ENCODE assay signal across 21 cellular contexts in genomic region chr1:15700510-15700909, GRCh38. TPM values are rescaled to one million over a fixed set of nuclear protein-coding genes. Genes with fewer than 3 reads are reported as not detected.
A peak's percentile ranks its signal among the peaks of the same experiment; 100 is the strongest.
DNase-seq lines count a peak whose midpoint lies in the region; ATAC-seq and TF ChIP-seq lines count a peak whose summit lies in the region.
"Had no signal": no experiment of that assay in that cellular context is flagged by ENCODE, and none has a peak within 500 bp of the region (broad histone marks: within the 10 kb centered on the region; RNA-seq: fewer than 3 reads in every experiment).

No MANE protein-coding gene starts in this region.

- no peak overlapping the region for H3K9ac ChIP-seq in neural progenitor cell

- H4K20me1 ChIP-seq in neural progenitor cell (ENCODE audit: low read depth), result peaks cover 22% of the 10 kb centered on the region

- POLR2A ChIA-PET in CD8-positive, alpha-beta T cell (lab: Charles Lee), result no interaction called here
- POLR2A ChIA-PET in RWPE1 (lab: Yijun Ruan, JAX; ENCODE audit: low non-redundant PET), result no interaction called here

- H3K4me3 ChIP-seq in CD8-positive, alpha-beta T cell (ENCODE audit: low read depth, low read length), result no peak overlapping the region
- no peak overlapping the region for H3K4me3 ChIP-seq in neural progenitor cell
- H3K4me3 ChIP-seq: esophagus squamous epithelium, ovary, SJCRH30 had no signal

- H3F3A ChIP-seq in neural progenitor cell (ENCODE audit: low read depth), result peaks cover 6% of the 10 kb centered on the region

- CTCF ChIA-PET in CD8-positive, alpha-beta T cell (lab: Charles Lee), result no interaction called here
- CTCF ChIA-PET in RWPE1 (lab: Yijun Ruan, JAX), result no interaction called here

- ATAC-seq in CD8-positive, alpha-beta T cell, result no peak
- ATAC-seq in HG03159 (IDR thresholded peaks at IDR 0.05; ENCODE audit: unreplicated experiment), result no peak
- ATAC-seq in HG02938 (IDR thresholded peaks at IDR 0.05; ENCODE audit: unreplicated experiment), result no peak
- ATAC-seq: activated CD8-positive, alpha-beta memory T cell treated with anti-CD3 and anti-CD28 coated beads, Interleukin-2, amount 10 ng/mL, durations not matched to agents 7 days and 5 days had no signal

- H3K4me3 Mint-ChIP-seq in CD8-positive, alpha-beta T cell, result no peak overlapping the region
- H3K4me3 Mint-ChIP-seq in neural progenitor cell, result no peak overlapping the region
- H3K4me3 Mint-ChIP-seq: activated CD8-positive, alpha-beta memory T cell treated with anti-CD3 and anti-CD28 coated beads, Interleukin-2, amount 10 ng/mL, durations not matched to agents 7 days and 5 days had no signal

- H2AFZ ChIP-seq in neural progenitor cell (replicated peaks), result no peak overlapping the region

- H3K27me3 ChIP-seq in CD8-positive, alpha-beta T cell (ENCODE audit: insufficient read depth, low read length), result no peaks in the 10 kb centered on the region
- no peaks in the 10 kb centered on the region for H3K27me3 ChIP-seq in neural progenitor cell
- H3K27me3 ChIP-seq: brain microvascular endothelial cell, esophagus squamous epithelium, ovary, SJCRH30 had no signal

- no peaks in the 10 kb centered on the region for H3K36me3 ChIP-seq in CD8-positive, alpha-beta T cell (ENCODE audit: insufficient read depth, low read length)
- no peaks in the 10 kb centered on the region for H3K36me3 ChIP-seq in neural progenitor cell
- H3K36me3 ChIP-seq: ovary had no signal

- H3K36me3 Mint-ChIP-seq in CD8-positive, alpha-beta T cell, result peaks cover 18% of the 10 kb centered on the region
- peaks cover 3% of the 10 kb centered on the region for H3K36me3 Mint-ChIP-seq in neural progenitor cell

- intact Hi-C loops in CD8-positive, alpha-beta T cell (cut with DNase I, micrococcal nuclease), result no loop called here

- H3K27me3 Mint-ChIP-seq in CD8-positive, alpha-beta T cell (ENCODE audit: low read depth), result no peaks in the 10 kb centered on the region
- no peaks in the 10 kb centered on the region for H3K27me3 Mint-ChIP-seq in neural progenitor cell (ENCODE audit: insufficient read depth, low read depth)
- H3K27me3 Mint-ChIP-seq: activated CD8-positive, alpha-beta memory T cell treated with anti-CD3 and anti-CD28 coated beads, Interleukin-2, amount 10 ng/mL, durations not matched to agents 7 days and 5 days had no signal

- no peaks in the 10 kb centered on the region for H3K9me3 Mint-ChIP-seq in CD8-positive, alpha-beta T cell
- no peaks in the 10 kb centered on the region for H3K9me3 Mint-ChIP-seq in neural progenitor cell

- TF ChIP-seq CTCF in CD8-positive, alpha-beta T cell (IDR thresholded peaks at IDR 0.05), result no peak
- TF ChIP-seq CTCF in RWPE1 (conservative IDR thresholded peaks at IDR 0.05; ENCODE audit: low read depth) (no peak), neural progenitor cell (IDR thresholded peaks at IDR 0.05) (no peak)

- no peak overlapping the region for H3K4me2 ChIP-seq in neural progenitor cell

- peaks cover 30% of the 10 kb centered on the region for H3K79me2 ChIP-seq in neural progenitor cell (ENCODE audit: low read depth)

- no peak for DNase-seq in CD8-positive, alpha-beta T cell
- DNase-seq in RWPE1 (ENCODE audit: low spot score) (no peak), fibroblast of peridontal ligament (ENCODE audit: extremely low read depth) (peak; percentile 43), neural progenitor cell (ENCODE audit: low spot score) (no peak)
- no peak for DNase-seq in activated effector memory CD4-positive, alpha-beta T cell treated with Interleukin-2 at 50 U/mL for 16 hours
- DNase-seq: activated CD4-positive, CD25-positive, alpha-beta regulatory T cell; activated CD8-positive, alpha-beta memory T cell treated with anti-CD3 and anti-CD28 coated beads, Interleukin-2, amount 10 ng/mL, durations not matched to agents 7 days and 5 days; activated naive CD4-positive, alpha-beta T cell; brain microvascular endothelial cell; esophagus squamous epithelium; GOT3; NCI-H1930; NCI-H524; SJCRH30; stimulated activated CD4-positive, alpha-beta T cell treated with anti-CD3 and anti-CD28 coated beads, Interleukin-4, amount 100 ng/mL, for 1 hour had no signal

- H3K4me1 Mint-ChIP-seq in CD8-positive, alpha-beta T cell (ENCODE audit: low read depth), result peaks cover 48% of the 10 kb centered on the region
- peaks cover 14% of the 10 kb centered on the region for H3K4me1 Mint-ChIP-seq in neural progenitor cell

- H3K27ac ChIP-seq in CD8-positive, alpha-beta T cell (ENCODE audit: low read depth, low read length), result no peak overlapping the region
- H3K27ac ChIP-seq in RWPE1, result peak overlapping the region; percentile 43
- no peak overlapping the region for H3K27ac ChIP-seq in neural progenitor cell
- H3K27ac ChIP-seq: brain microvascular endothelial cell, SJCRH30 had no signal

- H3K9me3 ChIP-seq in CD8-positive, alpha-beta T cell (ENCODE audit: low read length), result no peaks in the 10 kb centered on the region
- H3K9me3 ChIP-seq in neural progenitor cell (ENCODE audit: low read depth), result no peaks in the 10 kb centered on the region
- H3K9me3 ChIP-seq: esophagus squamous epithelium, ovary had no signal

- H3K4me1 ChIP-seq in CD8-positive, alpha-beta T cell (ENCODE audit: insufficient read depth, low read length), result peaks cover 21% of the 10 kb centered on the region
- no peaks in the 10 kb centered on the region for H3K4me1 ChIP-seq in neural progenitor cell
- H3K4me1 ChIP-seq: SJCRH30 had no signal

- peak overlapping the region; percentile 14 for H3K27ac Mint-ChIP-seq in CD8-positive, alpha-beta T cell
- H3K27ac Mint-ChIP-seq in neural progenitor cell, result peak overlapping the region; percentile 80
- H3K27ac Mint-ChIP-seq: activated CD8-positive, alpha-beta memory T cell treated with anti-CD3 and anti-CD28 coated beads, Interleukin-2, amount 10 ng/mL, durations not matched to agents 7 days and 5 days had no signal

RNA-seq across cellular contexts. Expression of gene PLEKHM2, which starts 16.4 kb away (rescaled TPM):
- 100 to 1,000 TPM in 1 of 2 experiments, 10 to 100 TPM in 1; 96.5 to 115 TPM for total RNA-seq in CD8-positive, alpha-beta T cell
- total RNA-seq in neural progenitor cell (ENCODE audit: low replicate concordance), result 16.7 and 42.2 TPM in 2 replicates

RNA-seq across cellular contexts. Expression of gene SLC25A34, which starts 35.5 kb away (rescaled TPM):
- 1 to 10 TPM; 1.4 to 2.2 TPM for total RNA-seq in CD8-positive, alpha-beta T cell
- total RNA-seq in neural progenitor cell (ENCODE audit: low replicate concordance), result 0.34 and 2.2 TPM in 2 replicates

RNA-seq across cellular contexts. Expression of gene TMEM82, which starts 41.8 kb away (rescaled TPM):
- total RNA-seq in CD8-positive, alpha-beta T cell, result not detected
- total RNA-seq in neural progenitor cell (ENCODE audit: low replicate concordance), result 0.56 TPM in 1 of 2 replicates, not detected in the other
- total RNA-seq: activated CD8-positive, alpha-beta memory T cell treated with anti-CD3 and anti-CD28 coated beads, Interleukin-2, amount 10 ng/mL, durations not matched to agents 7 days and 5 days; esophagus squamous epithelium; mononuclear cell; ovary; SJCRH30; skeletal muscle tissue; T-helper 2 cell treated with Interferon-gamma antibody and Interleukin-4, amounts not matched to agents 100 ng/mL and 5 ng/mL, for 36 hours had no signal

RNA-seq across cellular contexts. Expression of gene FBLIM1, which starts 58.1 kb away (rescaled TPM):
- under 1 TPM in 1 of 2 experiments, not detected in 1; 0.30 TPM for total RNA-seq in CD8-positive, alpha-beta T cell
- 4.7 and 13.0 TPM in 2 replicates for total RNA-seq in neural progenitor cell (ENCODE audit: low replicate concordance)
- total RNA-seq: activated CD8-positive, alpha-beta memory T cell treated with anti-CD3 and anti-CD28 coated beads, Interleukin-2, amount 10 ng/mL, durations not matched to agents 7 days and 5 days; mononuclear cell; T-helper 2 cell treated with Interferon-gamma antibody and Interleukin-4, amounts not matched to agents 100 ng/mL and 5 ng/mL, for 36 hours had no signal
